24 cellular contexts compared by ENCODE assay signal in the genomic region with DNA sequence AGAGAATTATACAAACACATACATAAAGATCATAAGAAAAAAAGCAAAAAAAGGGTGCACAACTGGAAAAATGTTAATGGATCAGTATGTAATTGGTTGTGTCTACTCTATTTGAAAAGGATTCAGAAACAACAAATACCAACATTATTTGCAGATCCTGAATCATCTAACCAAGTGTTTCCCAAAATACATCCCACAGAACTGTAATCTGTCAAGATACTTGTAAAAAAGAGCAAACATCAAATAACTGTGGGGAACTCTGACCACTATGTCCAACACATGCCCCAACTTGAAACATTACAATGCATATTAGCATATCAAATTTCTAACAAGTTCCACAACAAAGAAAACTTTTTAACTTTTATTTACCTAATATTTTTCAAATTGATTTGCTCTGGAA. TPM values are rescaled to one million over a fixed set of nuclear protein-coding genes. Genes with fewer than 3 reads are reported as not detected.
DNase-seq lines count a peak whose midpoint lies in the region; ATAC-seq and TF ChIP-seq lines count a peak whose summit lies in the region.
"Had no signal": no experiment of that assay in that cellular context is flagged by ENCODE, and none has a peak within 500 bp of the region (broad histone marks: within the 10 kb centered on the region; RNA-seq: fewer than 3 reads in every experiment).

No MANE protein-coding gene starts in this region.

- TF ChIP-seq CTCF in fibroblast of the aortic adventitia (IDR thresholded peaks at IDR 0.05; ENCODE audit: insufficient read depth, low read length) (no peak), GM20000 (IDR thresholded peaks at IDR 0.05; ENCODE audit: extremely low read depth, missing control alignments) (no peak)

- peaks cover 0 to 5% (median 2%) of the 10 kb centered on the region in 3 donors for H3K36me3 ChIP-seq in skeletal muscle tissue (ENCODE audit: control insufficient read depth in 3 of 3, insufficient read depth in 3 of 3, low read length in 3 of 3)
- H3K36me3 ChIP-seq: right atrium auricular region had no signal

- no peaks in the 10 kb centered on the region for H3K4me1 ChIP-seq in skeletal muscle tissue (ENCODE audit: control insufficient read depth in 3 of 3, insufficient read depth in 3 of 3, low read length in 3 of 3)
- H3K4me1 ChIP-seq: right atrium auricular region had no signal

- H3K4me3 ChIP-seq in fibroblast of the aortic adventitia (ENCODE audit: low read depth, low read length) (no peak overlapping the region), skeletal muscle tissue (ENCODE audit: low read length in 3 of 3) (no peak overlapping the region)
- H3K4me3 ChIP-seq: right atrium auricular region, upper lobe of left lung had no signal

- DNase-seq in DMS53 (lab: John Stamatoyannopoulos, UW) (peak; percentile 15), DMS53 treated with DMSO at 0.1 percent for 48 hours (lab: John Stamatoyannopoulos, UW; ENCODE audit: unreplicated experiment) (no peak), amniotic epithelial cell (ENCODE audit: low read depth) (peak; percentile 66), fibroblast of the aortic adventitia (ENCODE audit: low read depth) (peak; percentile 27), GM20000 (ENCODE audit: low spot score) (no peak)
- DNase-seq: activated CD4-positive, alpha-beta T cell treated with anti-CD3 and anti-CD28 coated beads for 1 hour; activated naive CD4-positive, alpha-beta T cell treated with anti-CD3 and anti-CD28 coated beads, Interleukin-2, amount 50 U/mL, for 16 hours; activated T-cell treated with anti-CD3 and anti-CD28 coated beads, Interleukin-2, amount 50 U/mL, for 24 hours; anterior cingulate cortex; DMS79; effector CD4-positive, alpha-beta T cell; H7; head of caudate nucleus; natural killer cell; NCI-H1436 treated with DMSO at 0.1 percent for 48 hours; NCI-H2171; NCI-H526 treated with DMSO at 0.1 percent for 48 hours; upper lobe of left lung had no signal

- H3K27ac ChIP-seq in skeletal muscle tissue (ENCODE audit: low read depth, low read length), result peak overlapping the region; percentile 20
- H3K27ac ChIP-seq: 22Rv1, upper lobe of left lung had no signal

- no peaks in the 10 kb centered on the region for H3K9me3 ChIP-seq in skeletal muscle tissue (ENCODE audit: control insufficient read depth in 3 of 3, low read length in 3 of 3)
- H3K9me3 ChIP-seq: right atrium auricular region, upper lobe of left lung had no signal

- H3K27me3 ChIP-seq in skeletal muscle tissue (ENCODE audit: control insufficient read depth in 3 of 3, insufficient read depth in 3 of 3, low read length in 3 of 3), result no peaks in the 10 kb centered on the region
- H3K27me3 ChIP-seq: right atrium auricular region, upper lobe of left lung had no signal

- no peak overlapping the region for H3K9ac ChIP-seq in skeletal muscle tissue (ENCODE audit: low read depth in 1 of 3, low read length in 3 of 3)

- ATAC-seq in GM21717 (IDR thresholded peaks at IDR 0.05; ENCODE audit: unreplicated experiment) (no peak), HG03039 (IDR thresholded peaks at IDR 0.05; ENCODE audit: unreplicated experiment) (no peak)
- ATAC-seq: esophagus mucosa, natural killer cell had no signal

RNA-seq across cellular contexts. Expression of gene ANKRD13C, which starts 22.6 kb away (rescaled TPM):
- total RNA-seq in fibroblast of the aortic adventitia (ENCODE audit: low replicate concordance) (34.3 and 37.7 TPM in 2 replicates), skeletal muscle tissue (50.6 TPM)

Comparison
In these comparisons a context has a peak if more than half of its experiments do, and no peak if none do; other contexts are left out.
1. DNase-seq: peak in DMS53 (single experiment), amniotic epithelial cell (single experiment) and fibroblast of the aortic adventitia (single experiment); none in DMS53 treated with DMSO at 0.1 percent for 48 hours (single experiment) and GM20000 (single experiment).